10 cellular contexts compared by ENCODE assay signal in genomic region chr6:107418118-107418517, GRCh38. TPM values are rescaled to one million over a fixed set of nuclear protein-coding genes. Genes with fewer than 3 reads are reported as not detected.
DNase-seq lines count a peak whose midpoint lies in the region; ATAC-seq and TF ChIP-seq lines count a peak whose summit lies in the region.
"Had no signal": no experiment of that assay in that cellular context is flagged by ENCODE, and none has a peak within 500 bp of the region (broad histone marks: within the 10 kb centered on the region; RNA-seq: fewer than 3 reads in every experiment).

No MANE protein-coding gene starts in this region.

- intact Hi-C loops in activated CD4-positive, alpha-beta T cell treated with anti-CD3 and anti-CD28 coated beads, Interleukin-2, amount 10 ng/mL, durations not matched to agents 24 days and 14 days (cut with micrococcal nuclease) = no loop called here

- ATAC-seq in GM18907 (IDR thresholded peaks at IDR 0.05; ENCODE audit: unreplicated experiment) (no peak), HG02571 (IDR thresholded peaks at IDR 0.05; ENCODE audit: unreplicated experiment) (no peak), HG03457 (IDR thresholded peaks at IDR 0.05; ENCODE audit: unreplicated experiment) (no peak)
- ATAC-seq: body of pancreas had no signal

- H3K27me3 Mint-ChIP-seq in activated CD4-positive, alpha-beta T cell treated with anti-CD3 and anti-CD28 coated beads, Interleukin-2, amount 10 ng/mL, durations not matched to agents 24 days and 14 days = no peaks in the 10 kb centered on the region

- no peaks in the 10 kb centered on the region for H3K27me3 ChIP-seq in Peyer's patch
- H3K27me3 ChIP-seq: body of pancreas had no signal

- TF ChIP-seq POLR2A in Peyer's patch (IDR thresholded peaks at IDR 0.05) = no peak

- no peaks in the 10 kb centered on the region for H3K4me1 Mint-ChIP-seq in activated CD4-positive, alpha-beta T cell treated with anti-CD3 and anti-CD28 coated beads, Interleukin-2, amount 10 ng/mL, durations not matched to agents 24 days and 14 days

- TF ChIP-seq CTCF in GM20000 (IDR thresholded peaks at IDR 0.05; ENCODE audit: extremely low read depth, missing control alignments) (peak; percentile 15), Peyer's patch (IDR thresholded peaks at IDR 0.05) (peak in 4 of 6 experiments; percentile 8 to 59 (median 54)), fibroblast of pulmonary artery (IDR thresholded peaks at IDR 0.05; ENCODE audit: low read length, missing control alignments) (peak; percentile 66)

- no peak overlapping the region for H3K27ac ChIP-seq in Peyer's patch
- H3K27ac ChIP-seq: body of pancreas had no signal

- no peaks in the 10 kb centered on the region for H3K9me3 ChIP-seq in Peyer's patch
- H3K9me3 ChIP-seq: body of pancreas had no signal

- no peaks in the 10 kb centered on the region for H3K36me3 Mint-ChIP-seq in activated CD4-positive, alpha-beta T cell treated with anti-CD3 and anti-CD28 coated beads, Interleukin-2, amount 10 ng/mL, durations not matched to agents 24 days and 14 days (ENCODE audit: low read depth)

- no peak overlapping the region for H3K4me3 Mint-ChIP-seq in activated CD4-positive, alpha-beta T cell treated with anti-CD3 and anti-CD28 coated beads, Interleukin-2, amount 10 ng/mL, durations not matched to agents 24 days and 14 days

- H3K4me1 ChIP-seq in Peyer's patch = peaks cover 0 to 6% (median 0%) of the 10 kb centered on the region in 4 donors

- H3K4me3 ChIP-seq in Peyer's patch (no peak overlapping the region), fibroblast of pulmonary artery (replicated peaks; ENCODE audit: low read depth, low read length) (no peak overlapping the region)
- H3K4me3 ChIP-seq: body of pancreas had no signal

- no peaks in the 10 kb centered on the region for H3K9me3 Mint-ChIP-seq in activated CD4-positive, alpha-beta T cell treated with anti-CD3 and anti-CD28 coated beads, Interleukin-2, amount 10 ng/mL, durations not matched to agents 24 days and 14 days

- no peak overlapping the region for H3K27ac Mint-ChIP-seq in activated CD4-positive, alpha-beta T cell treated with anti-CD3 and anti-CD28 coated beads, Interleukin-2, amount 10 ng/mL, durations not matched to agents 24 days and 14 days

- DNase-seq in AG08396 (ENCODE audit: low spot score) (peak; percentile 21), GM20000 (ENCODE audit: low spot score) (peak; percentile 14), Peyer's patch (no peak), fibroblast of pulmonary artery (ENCODE audit: low read depth) (peak; percentile 33)
- DNase-seq in activated CD4-positive, alpha-beta T cell treated with anti-CD3 and anti-CD28 coated beads, Interleukin-2, amount 10 ng/mL, durations not matched to agents 24 days and 14 days = no peak
- DNase-seq: body of pancreas, midbrain had no signal

- H3K36me3 ChIP-seq in Peyer's patch = no peaks in the 10 kb centered on the region

RNA-seq across cellular contexts. Expression of gene PDSS2, which starts 41.2 kb away (rescaled TPM):
- total RNA-seq in Peyer's patch = 10 to 100 TPM in 3 of 4 donors, 1 to 10 TPM in 1; 9.5 to 16.5 (median 15.4) TPM
- total RNA-seq in activated CD4-positive, alpha-beta T cell treated with anti-CD3 and anti-CD28 coated beads, Interleukin-2, amount 10 ng/mL, durations not matched to agents 24 days and 14 days = 13.3 and 14.2 TPM in 2 replicates

Comparison
In these comparisons a context has a peak if more than half of its experiments do, and no peak if none do; other contexts are left out.
1. DNase-seq: peak in AG08396 (single experiment), GM20000 (single experiment) and fibroblast of pulmonary artery (single experiment); none in Peyer's patch (0 of 3) and activated CD4-positive, alpha-beta T cell treated with anti-CD3 and anti-CD28 coated beads, Interleukin-2, amount 10 ng/mL, durations not matched to agents 24 days and 14 days (single experiment).
2. CTCF ChIP-seq: peak in every context shown above with its lines; median percentile 66 in fibroblast of pulmonary artery; 54 in Peyer's patch; 15 in GM20000.